Comparison of ENCODE assay signal across 10 cellular contexts in genomic region chr1:163202833-163203451, GRCh38. TPM values are rescaled to one million over a fixed set of nuclear protein-coding genes. Genes with fewer than 3 reads are reported as not detected.
DNase-seq lines count a peak whose midpoint lies in the region; ATAC-seq and TF ChIP-seq lines count a peak whose summit lies in the region.
"Had no signal": no experiment of that assay in that cellular context is flagged by ENCODE, and none has a peak within 500 bp of the region (broad histone marks: within the 10 kb centered on the region; RNA-seq: fewer than 3 reads in every experiment).

TSS of gene RGS5 (minus strand) at chr1:163202916. CDS start at chr1:163202835, 81 bp downstream.

- H3K4me1 Mint-ChIP-seq in activated naive CD4-positive, alpha-beta T cell treated with anti-CD3 and anti-CD28 coated beads, Interleukin-2, amount 10 ng/mL, durations not matched to agents 7 days and 5 days: no peaks in the 10 kb centered on the region
- no peaks in the 10 kb centered on the region for H3K4me1 Mint-ChIP-seq in activated CD8-positive, alpha-beta T cell treated with anti-CD3 and anti-CD28 coated beads for 36 hours (ENCODE audit: low read depth)

- CTCF ChIA-PET in activated naive CD4-positive, alpha-beta T cell treated with anti-CD3 and anti-CD28 coated beads, Interleukin-2, amount 10 ng/mL, durations not matched to agents 7 days and 5 days (lab: Charles Lee): interaction anchor here (1.4 kb wide), 1 partner anchor 28 kb away, joined by 4 read pairs; no protein-coding TSS in a partner anchor
- CTCF ChIA-PET in activated CD8-positive, alpha-beta T cell treated with anti-CD3 and anti-CD28 coated beads for 36 hours (lab: Charles Lee): interaction anchor here (1.1 to 1.4 kb wide), 2 partner anchors 28 to 113 kb away, joined by 3 read pairs; no protein-coding TSS in a partner anchor

- no peaks in the 10 kb centered on the region for H3K27me3 Mint-ChIP-seq in activated naive CD4-positive, alpha-beta T cell treated with anti-CD3 and anti-CD28 coated beads, Interleukin-2, amount 10 ng/mL, durations not matched to agents 7 days and 5 days
- no peaks in the 10 kb centered on the region for H3K27me3 Mint-ChIP-seq in activated CD8-positive, alpha-beta T cell treated with anti-CD3 and anti-CD28 coated beads for 36 hours
- H3K27me3 Mint-ChIP-seq: activated T-cell treated with anti-CD3 and anti-CD28 coated beads, Interleukin-2, amount 50 U/mL, for 24 hours had no signal

- H3K27me3 ChIP-seq in ACC112 (ENCODE audit: insufficient read depth, low read length): no peaks in the 10 kb centered on the region
- no peaks in the 10 kb centered on the region for H3K27me3 ChIP-seq in adrenal gland

- H3K4me3 ChIP-seq in ACC112 (ENCODE audit: low read depth, low read length): no peak within 1 kb of the TSS
- H3K4me3 ChIP-seq in adrenal gland: peak within 1 kb of the TSS in 1 of 4 donors; percentile 3

- H3K36me3 Mint-ChIP-seq in activated naive CD4-positive, alpha-beta T cell treated with anti-CD3 and anti-CD28 coated beads, Interleukin-2, amount 10 ng/mL, durations not matched to agents 7 days and 5 days: no peaks in the 10 kb centered on the region
- H3K36me3 Mint-ChIP-seq in activated CD8-positive, alpha-beta T cell treated with anti-CD3 and anti-CD28 coated beads for 36 hours (ENCODE audit: low read depth): no peaks in the 10 kb centered on the region

- intact Hi-C loops in adrenal gland (cut with DNase I): loop anchor here in 1 of 2 donors (10.0 kb wide), 1 partner anchor 72 kb away; no protein-coding TSS in a partner anchor
- intact Hi-C loops in left cardiac atrium (cut with DNase I): no loop called here
- intact Hi-C loops in activated CD8-positive, alpha-beta T cell treated with anti-CD3 and anti-CD28 coated beads for 36 hours (cut with micrococcal nuclease): no loop called here

- H3K79me2 ChIP-seq in ACC112 (ENCODE audit: control insufficient read depth, insufficient read depth, low read length, unreplicated experiment): no peaks in the 10 kb centered on the region

- no peaks in the 10 kb centered on the region for H3K9me3 Mint-ChIP-seq in activated naive CD4-positive, alpha-beta T cell treated with anti-CD3 and anti-CD28 coated beads, Interleukin-2, amount 10 ng/mL, durations not matched to agents 7 days and 5 days
- no peaks in the 10 kb centered on the region for H3K9me3 Mint-ChIP-seq in activated CD8-positive, alpha-beta T cell treated with anti-CD3 and anti-CD28 coated beads for 36 hours
- H3K9me3 Mint-ChIP-seq: activated T-cell treated with anti-CD3 and anti-CD28 coated beads, Interleukin-2, amount 50 U/mL, for 24 hours had no signal

- H3K9me3 ChIP-seq in adrenal gland (replicated peaks in 1 of 3): no peaks in the 10 kb centered on the region

- TF ChIP-seq POLR2A in adrenal gland (IDR thresholded peaks at IDR 0.05): peak; percentile 7 to 62

- WGBS in adrenal gland, 4 donors: 62 to 73% (median 71%) methylated on average over 4 of the region's 4 CpGs

- TF ChIP-seq CTCF in adrenal gland (IDR thresholded peaks at IDR 0.05) (no peak), omental fat pad (IDR thresholded peaks at IDR 0.05) (no peak)
- TF ChIP-seq CTCF in activated CD8-positive, alpha-beta T cell treated with anti-CD3 and anti-CD28 coated beads for 36 hours (IDR thresholded peaks at IDR 0.05): no peak

- no peak within 1 kb of the TSS for H3K27ac ChIP-seq in ACC112 (ENCODE audit: low read depth, low read length)
- H3K27ac ChIP-seq in adrenal gland: peak within 1 kb of the TSS in 1 of 5 donors; percentile 19

- H3K4me1 ChIP-seq in ACC112 (ENCODE audit: control insufficient read depth, insufficient read depth, low read length, unreplicated experiment) (peaks cover 18% of the 10 kb centered on the region), adrenal gland (replicated peaks in 1 of 2) (no peaks in the 10 kb centered on the region)

- no peaks in the 10 kb centered on the region for H3K36me3 ChIP-seq in ACC112 (ENCODE audit: insufficient read depth, low read length)
- no peaks in the 10 kb centered on the region for H3K36me3 ChIP-seq in adrenal gland (replicated peaks in 1 of 2)

- DNase-seq in adrenal gland (peak in 1 of 7 donors; percentile 78), left cardiac atrium (no peak), omental fat pad (ENCODE audit: low spot score) (no peak)
- no peak for DNase-seq in activated naive CD4-positive, alpha-beta T cell treated with anti-CD3 and anti-CD28 coated beads, Interleukin-2, amount 10 ng/mL, durations not matched to agents 7 days and 5 days
- DNase-seq in activated CD8-positive, alpha-beta T cell treated with anti-CD3 and anti-CD28 coated beads for 36 hours: no peak
- DNase-seq: activated T-cell treated with anti-CD3 and anti-CD28 coated beads, Interleukin-2, amount 50 U/mL, for 24 hours; hypothalamus had no signal

- no peak within 1 kb of the TSS for H3K27ac Mint-ChIP-seq in activated naive CD4-positive, alpha-beta T cell treated with anti-CD3 and anti-CD28 coated beads, Interleukin-2, amount 10 ng/mL, durations not matched to agents 7 days and 5 days
- H3K27ac Mint-ChIP-seq in activated CD8-positive, alpha-beta T cell treated with anti-CD3 and anti-CD28 coated beads for 36 hours: no peak within 1 kb of the TSS
- H3K27ac Mint-ChIP-seq: activated T-cell treated with anti-CD3 and anti-CD28 coated beads, Interleukin-2, amount 50 U/mL, for 24 hours had no signal

- H2AFZ ChIP-seq in ACC112 (ENCODE audit: low read length, unreplicated experiment): peak within 1 kb of the TSS; percentile 8

- POLR2A ChIA-PET in activated CD8-positive, alpha-beta T cell treated with anti-CD3 and anti-CD28 coated beads for 36 hours (lab: Charles Lee): no interaction called here

- ATAC-seq in left cardiac atrium (peak; percentile 38 to 76), omental fat pad (ENCODE audit: low FRiP score) (no peak), GM19395 (IDR thresholded peaks at IDR 0.05; ENCODE audit: unreplicated experiment) (no peak), HG02571 (IDR thresholded peaks at IDR 0.05; ENCODE audit: unreplicated experiment) (no peak)
- ATAC-seq in activated CD8-positive, alpha-beta T cell treated with anti-CD3 and anti-CD28 coated beads for 36 hours: no peak

- H3K4me3 Mint-ChIP-seq in activated naive CD4-positive, alpha-beta T cell treated with anti-CD3 and anti-CD28 coated beads, Interleukin-2, amount 10 ng/mL, durations not matched to agents 7 days and 5 days: no peak within 1 kb of the TSS
- H3K4me3 Mint-ChIP-seq in activated CD8-positive, alpha-beta T cell treated with anti-CD3 and anti-CD28 coated beads for 36 hours: no peak within 1 kb of the TSS
- H3K4me3 Mint-ChIP-seq: activated T-cell treated with anti-CD3 and anti-CD28 coated beads, Interleukin-2, amount 50 U/mL, for 24 hours had no signal

RNA-seq across cellular contexts. Expression of gene RGS5, which starts in this region (rescaled TPM):
- total RNA-seq in adrenal gland (100 to 1,000 TPM; 101 to 472 (median 212) TPM), left cardiac atrium (100 to 1,000 TPM; 215 to 235 TPM), omental fat pad (100 to 1,000 TPM in 2 of 4 donors, 10 to 100 TPM in 2; 57.2 to 174 (median 91.8) TPM)
- 100 to 1,000 TPM in 2 of 3 donors, 10 to 100 TPM in 1; 56.5 to 660 (median 214) TPM for polyA plus RNA-seq in adrenal gland
- 1 to 10 TPM; 3.6 to 6.0 TPM for total RNA-seq in activated CD8-positive, alpha-beta T cell treated with anti-CD3 and anti-CD28 coated beads for 36 hours

Comparison
In these comparisons a context has a peak if more than half of its experiments do, and no peak if none do; other contexts are left out.
1. RNA of gene RGS5 (total RNA-seq): 101 to 472 TPM in adrenal gland, 215 to 235 TPM in left cardiac atrium and 57.2 to 174 TPM in omental fat pad; 3.6 to 6.0 TPM in activated CD8-positive, alpha-beta T cell treated with anti-CD3 and anti-CD28 coated beads for 36 hours; every median in the first group is over 4 times any median in the second.
2. ATAC-seq: peak in left cardiac atrium (2 of 2); none in omental fat pad (single experiment), GM19395 (single experiment), HG02571 (single experiment) and activated CD8-positive, alpha-beta T cell treated with anti-CD3 and anti-CD28 coated beads for 36 hours (single experiment).